ENCODE assay signal across 8 cellular contexts in genomic region chr9:126500600-126501382, GRCh38.
DNase-seq lines count a peak whose midpoint lies in the region; ATAC-seq, FAIRE-seq and TF ChIP-seq lines count a peak whose summit lies in the region.

No MANE protein-coding gene starts in this region.

- H3K27ac ChIP-seq in Karpas-422 (ENCODE audit: low read length) (no peak overlapping the region), parathyroid adenoma (no peak overlapping the region)

- peaks cover 13% of the 10 kb centered on the region; the same call in 1 of the 2 replicates for H4K20me1 ChIP-seq in Karpas-422 (ENCODE audit: insufficient read depth, low read depth, low read length)

- FAIRE-seq in urothelium cell line (lab: Jason Lieb, UNC) = peak; percentile 87

- H3K36me3 ChIP-seq in Karpas-422 (ENCODE audit: insufficient read depth, low read length) = no peaks in the 10 kb centered on the region
- H3K36me3 ChIP-seq in parathyroid adenoma (ENCODE audit: control insufficient read depth, insufficient read depth, low read length) = no peaks in the 10 kb centered on the region

- H3K27ac Mint-ChIP-seq in activated naive CD4-positive, alpha-beta T cell treated with anti-CD3 and anti-CD28 coated beads, Interleukin-2, amount 50 U/mL, for 24 hours = no peak overlapping the region

- no peaks in the 10 kb centered on the region for H3K27me3 ChIP-seq in Karpas-422 (ENCODE audit: low read length)
- no peaks in the 10 kb centered on the region for H3K27me3 ChIP-seq in parathyroid adenoma (ENCODE audit: control insufficient read depth, insufficient read depth, low read length)

- intact Hi-C loops in head of caudate nucleus (cut with DNase I) = loop anchor here (2.0 kb wide), 1 partner anchor 56 kb away; no protein-coding TSS in a partner anchor

- peak; percentile 82 for TF ChIP-seq CTCF in parathyroid adenoma (IDR thresholded peaks at IDR 0.05)

- H3K4me1 ChIP-seq in Karpas-422 (ENCODE audit: low read length) (peaks cover 17% of the 10 kb centered on the region), parathyroid adenoma (no peaks in the 10 kb centered on the region)

- H2AFZ ChIP-seq in Karpas-422 (ENCODE audit: low read length) = no peak overlapping the region
- H2AFZ ChIP-seq in parathyroid adenoma = no peak overlapping the region

- H3K4me3 ChIP-seq in Karpas-422 (ENCODE audit: low read length) = no peak overlapping the region
- no peak overlapping the region for H3K4me3 ChIP-seq in parathyroid adenoma (ENCODE audit: low read depth, low read length)

- no peaks in the 10 kb centered on the region for H3K9me3 Mint-ChIP-seq in activated naive CD4-positive, alpha-beta T cell treated with anti-CD3 and anti-CD28 coated beads, Interleukin-2, amount 50 U/mL, for 24 hours

- H3K79me2 ChIP-seq in Karpas-422 (ENCODE audit: low read length) (no peaks in the 10 kb centered on the region), parathyroid adenoma (no peaks in the 10 kb centered on the region)

- H3K4me2 ChIP-seq in Karpas-422 (ENCODE audit: low read depth, low read length, poor library complexity, severe bottlenecking) (no peak overlapping the region), parathyroid adenoma (ENCODE audit: low read length) (no peak overlapping the region)

- no peaks in the 10 kb centered on the region for H3K9me3 ChIP-seq in Karpas-422 (ENCODE audit: low read length)
- no peaks in the 10 kb centered on the region for H3K9me3 ChIP-seq in parathyroid adenoma (ENCODE audit: control insufficient read depth, low read length)

- DNase-seq in DMS153 treated with DMSO at 0.1 percent for 48 hours (lab: John Stamatoyannopoulos, UW; ENCODE audit: unreplicated experiment) = peak; percentile 84
- peak; percentile 82 for DNase-seq in Karpas-422
- peak; percentile 86 for DNase-seq in SK-N-DZ (ENCODE audit: low spot score)
- DNase-seq in head of caudate nucleus = peak; percentile 69 to 94 (median 88)
- DNase-seq in urothelium cell line (ENCODE audit: low spot score) = peak; percentile 87

- peaks cover 6% of the 10 kb centered on the region for H3K27me3 Mint-ChIP-seq in activated naive CD4-positive, alpha-beta T cell treated with anti-CD3 and anti-CD28 coated beads, Interleukin-2, amount 50 U/mL, for 24 hours

- peak overlapping the region; percentile 42 for H3K4me3 Mint-ChIP-seq in activated naive CD4-positive, alpha-beta T cell treated with anti-CD3 and anti-CD28 coated beads, Interleukin-2, amount 50 U/mL, for 24 hours

- peaks cover 3% of the 10 kb centered on the region for H3K4me1 Mint-ChIP-seq in activated naive CD4-positive, alpha-beta T cell treated with anti-CD3 and anti-CD28 coated beads, Interleukin-2, amount 50 U/mL, for 24 hours

- no peak for ATAC-seq in GM18520 (IDR thresholded peaks at IDR 0.05; ENCODE audit: unreplicated experiment)

- no peaks in the 10 kb centered on the region for H3K36me3 Mint-ChIP-seq in activated naive CD4-positive, alpha-beta T cell treated with anti-CD3 and anti-CD28 coated beads, Interleukin-2, amount 50 U/mL, for 24 hours

- no peaks in the 10 kb centered on the region for H3K9me2 ChIP-seq in Karpas-422 (replicated peaks; ENCODE audit: insufficient read depth, low read length)

- H3K9ac ChIP-seq in Karpas-422 (ENCODE audit: low read length) (no peak overlapping the region), parathyroid adenoma (no peak overlapping the region)
